Comparison of ENCODE assay signal across 4 cellular contexts in the genomic region with DNA sequence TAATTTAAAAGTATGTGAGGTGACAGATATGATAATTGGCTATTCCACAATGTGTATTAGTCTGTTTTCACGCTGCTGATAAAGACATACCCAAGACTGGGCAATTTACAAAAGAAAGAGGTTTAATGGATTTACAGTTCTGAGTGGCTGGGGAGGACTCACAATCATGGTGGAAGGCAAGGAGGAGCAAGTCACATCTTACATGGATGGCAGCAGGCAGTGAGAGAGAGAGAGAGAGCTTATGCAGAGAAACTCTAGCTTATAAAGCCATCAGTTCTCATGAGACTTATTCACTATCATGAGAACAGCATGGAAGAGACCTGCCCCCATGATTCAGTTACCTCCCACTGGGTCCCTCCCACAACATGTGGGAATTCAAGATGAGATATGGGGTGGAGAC. TPM values are rescaled to one million over a fixed set of nuclear protein-coding genes. Genes with fewer than 3 reads are reported as not detected.
"Had no signal": no experiment of that assay in that cellular context is flagged by ENCODE, and none has a peak within 500 bp of the region (broad histone marks: within the 10 kb centered on the region; RNA-seq: fewer than 3 reads in every experiment).

No MANE protein-coding gene starts in this region.

RNA-seq across cellular contexts. Expression of gene SEPTIN14, which starts 38.5 kb away (rescaled TPM):
- total RNA-seq: HT-29, HT1080, IMR-90 had no signal
- polyA plus RNA-seq: IgD-negative memory B cell, IMR-90 had no signal
